3 cellular contexts compared by ENCODE assay signal in genomic region chr1:25300729-25301128, GRCh38. TPM values are rescaled to one million over a fixed set of nuclear protein-coding genes. Genes with fewer than 3 reads are reported as not detected.
"Had no signal": no experiment of that assay in that cellular context is flagged by ENCODE, and none has a peak within 500 bp of the region (broad histone marks: within the 10 kb centered on the region; RNA-seq: fewer than 3 reads in every experiment).

No MANE protein-coding gene starts in this region.

RNA-seq across cellular contexts. Expression of gene RHD, which starts 28.4 kb away (rescaled TPM):
- total RNA-seq: H1, HepG2, HT1080 had no signal
- polyA plus RNA-seq: HepG2 had no signal
